Comparison of ENCODE assay signal across 8 cellular contexts in the genomic region with DNA sequence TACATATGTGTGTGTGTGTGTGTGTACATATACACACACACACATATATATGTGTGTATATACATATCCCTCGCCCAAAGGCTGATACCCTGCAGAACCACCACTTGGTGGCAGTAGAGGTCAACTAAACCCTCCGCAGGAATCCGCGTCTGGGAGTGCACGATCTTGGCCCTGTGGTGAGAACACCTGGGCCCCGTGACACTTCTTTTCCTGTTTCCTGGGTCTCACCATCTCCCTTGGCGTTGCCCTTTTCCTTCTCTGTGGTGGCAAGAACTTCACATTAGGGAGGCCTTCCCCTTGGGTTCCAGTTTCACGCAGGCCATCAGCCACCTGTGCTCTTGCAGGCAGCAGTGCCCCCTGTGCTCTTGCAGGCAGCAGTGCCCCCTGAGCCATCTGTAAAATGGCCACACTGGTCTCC. TPM values are rescaled to one million over a fixed set of nuclear protein-coding genes. Genes with fewer than 3 reads are reported as not detected.
DNase-seq lines count a peak whose midpoint lies in the region; ATAC-seq and TF ChIP-seq lines count a peak whose summit lies in the region.

No MANE protein-coding gene starts in this region.

- TF ChIP-seq CTCF in AG04449 (IDR thresholded peaks at IDR 0.05; ENCODE audit: insufficient read depth, low read length, missing control alignments) (peak; percentile 77), WI38 (IDR thresholded peaks at IDR 0.05; ENCODE audit: low read depth, low read length) (peak; percentile 78)

- ATAC-seq in GM18519 (IDR thresholded peaks at IDR 0.05; ENCODE audit: low FRiP score, unreplicated experiment) (peak; percentile 95), HG03039 (IDR thresholded peaks at IDR 0.05; ENCODE audit: unreplicated experiment) (peak; percentile 85), left colon (peak; percentile 99)

- no peak overlapping the region for H3K4me3 ChIP-seq in AG04449 (ENCODE audit: low read depth, low read length)
- H3K4me3 ChIP-seq in WI38 (ENCODE audit: low read depth, low read length): no peak overlapping the region

- CTCF ChIA-PET in AG04449 (lab: Yijun Ruan, JAX): interaction anchor here (0.6 to 8.6 kb wide), 19 partner anchors 9 to 538 kb away, joined by 3 to 143 read pairs (median 5); no protein-coding TSS in a partner anchor

- no peak overlapping the region for H3K27ac ChIP-seq in caudate nucleus (ENCODE audit: low read depth, low read length)

- POLR2A ChIA-PET in AG04449 (lab: Yijun Ruan, JAX): no interaction called here

- DNase-seq in AG04449 (ENCODE audit: low read depth, low spot score) (peak; percentile 5), NCI-H2107 (lab: John Stamatoyannopoulos, UW) (peak; percentile 16), caudate nucleus (lab: John Stamatoyannopoulos, UW) (peak in 43 of 61 donors; percentile 5 to 76 (median 29)), left colon (peak; percentile 51 to 64)
- peak; percentile 45 to 58 for DNase-seq in stimulated activated CD4-positive, alpha-beta T cell treated with anti-CD3 and anti-CD28 coated beads, Interleukin-4, amount 100 ng/mL, for 48 hours (ENCODE audit: low read depth in 2 of 2)

- intact Hi-C loops in left colon (cut with DNase I, micrococcal nuclease): loop anchor here (5.0 to 10.0 kb wide), 3 partner anchors 197 to 327 kb away; no protein-coding TSS in a partner anchor

RNA-seq across cellular contexts. Expression of gene IL9, which starts 8.2 kb away (rescaled TPM):
- total RNA-seq in left colon: not detected

RNA-seq across cellular contexts. Expression of gene SLC25A48, which starts 53.0 kb away (rescaled TPM):
- total RNA-seq in left colon: 1 to 10 TPM; 2.8 to 3.7 TPM

Comparison
In these comparisons a context has a peak if more than half of its experiments do, and no peak if none do; other contexts are left out.
1. DNase-seq: peak in every context shown above with its lines; median percentile 58 in left colon; 52 in stimulated activated CD4-positive, alpha-beta T cell treated with anti-CD3 and anti-CD28 coated beads, Interleukin-4, amount 100 ng/mL, for 48 hours; 29 in caudate nucleus; 16 in NCI-H2107; 5 in AG04449.